In genomic region chr2:120254178-120254577, GRCh38 we compare ENCODE assay signal across 1 cellular context.
TF ChIP-seq lines count a peak whose summit lies in the region.

No MANE protein-coding gene starts in this region.

TF ChIP-seq in liver, 16 proteins besides CTCF, POLR2A, EP300 and RAD21 (continued from another document):
- TF ChIP-seq, protein P1, sequence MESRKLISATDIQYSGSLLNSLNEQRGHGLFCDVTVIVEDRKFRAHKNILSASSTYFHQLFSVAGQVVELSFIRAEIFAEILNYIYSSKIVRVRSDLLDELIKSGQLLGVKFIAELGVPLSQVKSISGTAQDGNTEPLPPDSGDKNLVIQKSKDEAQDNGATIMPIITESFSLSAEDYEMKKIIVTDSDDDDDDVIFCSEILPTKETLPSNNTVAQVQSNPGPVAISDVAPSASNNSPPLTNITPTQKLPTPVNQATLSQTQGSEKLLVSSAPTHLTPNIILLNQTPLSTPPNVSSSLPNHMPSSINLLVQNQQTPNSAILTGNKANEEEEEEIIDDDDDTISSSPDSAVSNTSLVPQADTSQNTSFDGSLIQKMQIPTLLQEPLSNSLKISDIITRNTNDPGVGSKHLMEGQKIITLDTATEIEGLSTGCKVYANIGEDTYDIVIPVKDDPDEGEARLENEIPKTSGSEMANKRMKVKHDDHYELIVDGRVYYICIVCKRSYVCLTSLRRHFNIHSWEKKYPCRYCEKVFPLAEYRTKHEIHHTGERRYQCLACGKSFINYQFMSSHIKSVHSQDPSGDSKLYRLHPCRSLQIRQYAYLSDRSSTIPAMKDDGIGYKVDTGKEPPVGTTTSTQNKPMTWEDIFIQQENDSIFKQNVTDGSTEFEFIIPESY (IDR thresholded peaks at IDR 0.05) = no peak
- no peak for TF ChIP-seq SP1 (IDR thresholded peaks at IDR 0.05)
- no peak for TF ChIP-seq HNF4G (IDR thresholded peaks at IDR 0.05)
- no peak for TF ChIP-seq FOXA2 (IDR thresholded peaks at IDR 0.05)
- TF ChIP-seq, protein P2, sequence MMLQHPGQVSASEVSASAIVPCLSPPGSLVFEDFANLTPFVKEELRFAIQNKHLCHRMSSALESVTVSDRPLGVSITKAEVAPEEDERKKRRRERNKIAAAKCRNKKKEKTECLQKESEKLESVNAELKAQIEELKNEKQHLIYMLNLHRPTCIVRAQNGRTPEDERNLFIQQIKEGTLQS (IDR thresholded peaks at IDR 0.05) = no peak
- TF ChIP-seq RXRA (IDR thresholded peaks at IDR 0.05) = no peak
- TF ChIP-seq HNF4A (conservative IDR thresholded peaks at IDR 0.05) = no peak
- no peak for TF ChIP-seq NR2F2 (IDR thresholded peaks at IDR 0.05)
- TF ChIP-seq YY1 (IDR thresholded peaks at IDR 0.05) = no peak
- no peak for TF ChIP-seq FOXA1 (IDR thresholded peaks at IDR 0.05)
